ENCODE assay signal across 8 cellular contexts in the genomic region with DNA sequence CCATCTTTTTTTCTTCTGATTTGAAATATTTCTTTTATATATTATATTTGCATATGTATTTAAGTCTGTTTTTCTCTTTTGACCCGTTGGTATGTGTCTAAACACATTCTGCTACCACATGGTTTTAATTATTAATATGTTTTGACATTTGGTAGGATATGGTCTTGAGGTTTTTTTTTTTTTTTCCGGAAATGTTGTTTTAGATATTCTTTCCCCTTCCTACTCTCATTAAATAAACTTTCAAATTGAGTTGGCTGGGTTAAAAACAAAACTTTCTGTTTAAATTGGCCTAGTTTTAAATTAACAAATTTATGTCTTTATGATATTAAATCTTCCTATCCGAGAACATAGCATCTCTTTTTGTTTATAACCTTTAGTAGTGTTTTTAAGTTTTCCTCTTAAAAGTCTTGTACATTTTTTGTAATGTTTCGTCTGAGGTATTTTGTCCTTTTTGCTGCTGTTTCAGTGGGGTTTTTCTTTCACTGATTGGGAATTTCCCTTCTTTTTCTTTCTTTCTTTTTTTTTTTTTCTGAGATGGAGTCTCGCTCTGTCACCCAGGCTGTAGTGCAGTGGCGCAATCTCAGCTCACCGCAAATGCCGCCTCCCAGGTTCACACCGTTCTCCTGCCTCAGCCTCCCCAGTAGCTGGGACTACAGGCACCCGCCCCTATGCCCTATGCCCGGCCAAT. TPM values are rescaled to one million over a fixed set of nuclear protein-coding genes. Genes with fewer than 3 reads are reported as not detected.
DNase-seq lines count a peak whose midpoint lies in the region; ATAC-seq and TF ChIP-seq lines count a peak whose summit lies in the region.

No MANE protein-coding gene starts in this region.

- peak; percentile 72 for ATAC-seq in GM21528 (IDR thresholded peaks at IDR 0.05; ENCODE audit: low FRiP score, unreplicated experiment)
- ATAC-seq in central memory CD8-positive, alpha-beta T cell (replicated peaks; ENCODE audit: extremely low read depth, poor library complexity, severe bottlenecking) = peak; percentile 67

- DNase-seq in central memory CD8-positive, alpha-beta T cell (ENCODE audit: low spot score in 2 of 2) = peak in 1 of 2 donors; percentile 21
- DNase-seq in NCI-H2171 (lab: John Stamatoyannopoulos, UW) (no peak), osteoblast (ENCODE audit: insufficient read length, low spot score, missing footprints) (no peak), NCI-H510A treated with DMSO at 0.1 percent for 48 hours (lab: John Stamatoyannopoulos, UW) (no peak), posterior vena cava (ENCODE audit: low spot score) (no peak)

- peak overlapping the region; percentile 69 for H3K4me3 Mint-ChIP-seq in central memory CD8-positive, alpha-beta T cell

- H3K9me3 ChIP-seq in OCI-LY3 (ENCODE audit: insufficient read depth, low read length) (no peaks in the 10 kb centered on the region), osteoblast (ENCODE audit: low read depth, low read length) (no peaks in the 10 kb centered on the region)

- no peaks in the 10 kb centered on the region for H3K9me3 Mint-ChIP-seq in central memory CD8-positive, alpha-beta T cell

- H3K79me2 ChIP-seq in OCI-LY3 (ENCODE audit: low read length) (peaks cover 27% of the 10 kb centered on the region), osteoblast (ENCODE audit: insufficient read depth, low read length) (peaks cover 74% of the 10 kb centered on the region)

- H3K27me3 ChIP-seq in OCI-LY3 (ENCODE audit: low read depth, low read length) (no peaks in the 10 kb centered on the region), osteoblast (ENCODE audit: insufficient read depth, low read length) (no peaks in the 10 kb centered on the region)

- no peaks in the 10 kb centered on the region for H3K27me3 Mint-ChIP-seq in central memory CD8-positive, alpha-beta T cell

- H4K20me1 ChIP-seq in OCI-LY3 (ENCODE audit: insufficient read depth, low read length) = no peaks in the 10 kb centered on the region
- no peaks in the 10 kb centered on the region for H4K20me1 ChIP-seq in osteoblast (ENCODE audit: insufficient read depth, low read length)

- intact Hi-C loops in posterior vena cava (cut with DNase I) = no loop called here

- H3K4me2 ChIP-seq in OCI-LY3 (ENCODE audit: low read length) (peak overlapping the region; percentile 82), osteoblast (ENCODE audit: insufficient read depth, low read length) (no peak overlapping the region)

- H3K4me1 Mint-ChIP-seq in central memory CD8-positive, alpha-beta T cell = peaks cover 50% of the 10 kb centered on the region

- H3K36me3 ChIP-seq in OCI-LY3 (replicated peaks; ENCODE audit: low read depth, low read length) (no peaks in the 10 kb centered on the region), osteoblast (ENCODE audit: insufficient read depth, low read length) (no peaks in the 10 kb centered on the region)

- H3K27ac Mint-ChIP-seq in central memory CD8-positive, alpha-beta T cell (ENCODE audit: low read depth) = peak overlapping the region; percentile 90

- peak overlapping the region; percentile 46 for H3K9ac ChIP-seq in OCI-LY3 (ENCODE audit: low read length)

- peaks cover 5% of the 10 kb centered on the region for H3K36me3 Mint-ChIP-seq in central memory CD8-positive, alpha-beta T cell (ENCODE audit: insufficient read depth)

- H3K4me1 ChIP-seq in OCI-LY3 (ENCODE audit: low read length) (peaks cover 31% of the 10 kb centered on the region), osteoblast (ENCODE audit: insufficient read depth, low read length) (peaks cover 32% of the 10 kb centered on the region)

- H3K27ac ChIP-seq in OCI-LY3 (ENCODE audit: low read length) (peak overlapping the region; percentile 74), osteoblast (ENCODE audit: low read depth, low read length) (no peak overlapping the region)

- peak overlapping the region; percentile 39; the same call in 1 of the 2 replicates for H3K4me3 ChIP-seq in GM08714 (ENCODE audit: low read length)
- H3K4me3 ChIP-seq in OCI-LY3 (ENCODE audit: low read length) = peak overlapping the region; percentile 77
- no peak overlapping the region for H3K4me3 ChIP-seq in osteoblast (ENCODE audit: insufficient read depth, low read length)

- H2AFZ ChIP-seq in OCI-LY3 (ENCODE audit: low read depth, low read length) = 0 out of 2 replicates have a peak overlapping the region, but pooled peaks have one; percentile 11
- H2AFZ ChIP-seq in osteoblast (ENCODE audit: low read length) = no peak overlapping the region

- TF ChIP-seq CTCF in OCI-LY3 (IDR thresholded peaks at IDR 0.05; ENCODE audit: low read depth, low read length) (no peak), osteoblast (IDR thresholded peaks at IDR 0.05; ENCODE audit: extremely low read depth, low read depth, low read length) (no peak)

RNA-seq across cellular contexts. Expression of a gene that starts 25.4 kb away (rescaled TPM):
- total RNA-seq in osteoblast (45.6 and 56.0 TPM in 2 replicates), posterior vena cava (10 to 100 TPM; 18.9 to 21.8 TPM)

RNA-seq across cellular contexts. Expression of a gene that starts 52.2 kb away (rescaled TPM):
- 26.8 and 30.0 TPM in 2 replicates for total RNA-seq in osteoblast
- 10 to 100 TPM; 51.3 to 83.0 TPM for total RNA-seq in posterior vena cava
